ENCODE assay signal across 8 cellular contexts in genomic region chr22:46576556-46577351, GRCh38. TPM values are rescaled to one million over a fixed set of nuclear protein-coding genes. Genes with fewer than 3 reads are reported as not detected.
DNase-seq lines count a peak whose midpoint lies in the region; FAIRE-seq and TF ChIP-seq lines count a peak whose summit lies in the region.

No MANE protein-coding gene starts in this region.

- FAIRE-seq in RCC 7860 (lab: Jason Lieb, UNC), result no peak

- TF ChIP-seq POLR2A in vagina (IDR thresholded peaks at IDR 0.05), result no peak

- peaks cover 60 to 81% (median 77%) of the 10 kb centered on the region in 10 experiments for H3K4me1 ChIP-seq in BLaER1 treated with 17β-estradiol and CSF1 and Interleukin-3, amounts not matched to agents 10 nM and 100 nM
- H3K4me1 ChIP-seq in OCI-LY7 (ENCODE audit: insufficient read depth, low read length, poor library complexity, severe bottlenecking) (peaks cover 29% of the 10 kb centered on the region), vagina (peaks cover 55% of the 10 kb centered on the region)

- peaks cover 5% of the 10 kb centered on the region for H3K9me3 Mint-ChIP-seq in osteocyte (ENCODE audit: unreplicated experiment)

- peak overlapping the region; percentile 92 to 100 (median 98) for H3K4me2 ChIP-seq in BLaER1 treated with 17β-estradiol and CSF1 and Interleukin-3, amounts not matched to agents 10 nM and 100 nM
- H3K4me2 ChIP-seq in OCI-LY7 (ENCODE audit: low read length), result peak overlapping the region; percentile 82

- no peaks in the 10 kb centered on the region for H3K27me3 Mint-ChIP-seq in osteocyte (ENCODE audit: unreplicated experiment)

- H3K27ac Mint-ChIP-seq in osteocyte (ENCODE audit: unreplicated experiment), result no peak overlapping the region

- peak overlapping the region; percentile 84 to 96 (median 91) for H3K9ac ChIP-seq in BLaER1 treated with 17β-estradiol and CSF1 and Interleukin-3, amounts not matched to agents 10 nM and 100 nM

- H4K20me1 ChIP-seq in BLaER1 treated with 17β-estradiol and CSF1 and Interleukin-3, amounts not matched to agents 10 nM and 100 nM, result peaks cover 24 to 41% (median 36%) of the 10 kb centered on the region in 11 experiments; a peak in 20 of 22 replicates
- H4K20me1 ChIP-seq in OCI-LY7 (ENCODE audit: insufficient read depth, low read length), result no peaks in the 10 kb centered on the region

- H2AFZ ChIP-seq in OCI-LY7 (ENCODE audit: low read length), result 0 out of 2 replicates have a peak overlapping the region, but pooled peaks have one; percentile 9

- DNase-seq in GM20000 (ENCODE audit: low spot score) (peak; percentile 96), OCI-LY7 (ENCODE audit: low spot score) (peak; percentile 69), foreskin fibroblast (peak; percentile 50 to 82), osteocyte (ENCODE audit: extremely low spot score, unreplicated experiment) (no peak), vagina (ENCODE audit: extremely low spot score in 2 of 2) (no peak), RCC 7860 (ENCODE audit: low spot score) (no peak)
- DNase-seq in activated T-helper 9 cell treated with anti-CD3 and anti-CD28 coated beads, Interleukin-2, amount 50 U/mL, for 16 hours (ENCODE audit: low read depth), result peak; percentile 52

- TF ChIP-seq CTCF in GM20000 (IDR thresholded peaks at IDR 0.05; ENCODE audit: extremely low read depth, missing control alignments), result no peak
- no peak for TF ChIP-seq CTCF in OCI-LY7 (conservative IDR thresholded peaks at IDR 0.05; ENCODE audit: low read length)
- no peak for TF ChIP-seq CTCF in foreskin fibroblast (IDR thresholded peaks at IDR 0.05; ENCODE audit: low read depth, low read length)
- no peak for TF ChIP-seq CTCF in osteocyte (IDR thresholded peaks at IDR 0.05)
- no peak for TF ChIP-seq CTCF in vagina (IDR thresholded peaks at IDR 0.05)

- CTCF ChIA-PET in OCI-LY7 (lab: Charles Lee; ENCODE audit: unreplicated experiment), result no interaction called here

- BruUV-seq in OCI-LY7 (replicated peaks; lab: Mats Ljungman, UMichigan), result no TSS peak

- peaks cover 49% of the 10 kb centered on the region for H3K4me1 Mint-ChIP-seq in osteocyte (ENCODE audit: unreplicated experiment)

- peak overlapping the region; percentile 87 to 96 (median 89) for H3K4me3 ChIP-seq in BLaER1 treated with 17β-estradiol and CSF1 and Interleukin-3, amounts not matched to agents 10 nM and 100 nM
- H3K4me3 ChIP-seq in OCI-LY7 (ENCODE audit: low read depth, low read length, poor library complexity, severe bottlenecking) (peak overlapping the region; percentile 66), foreskin fibroblast (ENCODE audit: low read depth in 1 of 2, low read length in 2 of 2) (peak overlapping the region; percentile 58 to 69), vagina (peak overlapping the region; percentile 63 to 65)

- 0 out of 22 replicates have a peak, but pooled peaks cover 0 to 4% (median 0%) of the 10 kb centered on the region in 11 experiments for H3K36me3 ChIP-seq in BLaER1 treated with 17β-estradiol and CSF1 and Interleukin-3, amounts not matched to agents 10 nM and 100 nM
- H3K36me3 ChIP-seq in OCI-LY7 (ENCODE audit: insufficient read depth, low read length), result no peaks in the 10 kb centered on the region
- no peaks in the 10 kb centered on the region for H3K36me3 ChIP-seq in vagina

- intact Hi-C loops in OCI-LY7 (cut with micrococcal nuclease; ENCODE audit: unreplicated experiment) (no loop called here), vagina (cut with DNase I) (loop anchor here (5.0 kb wide), 1 partner anchor 161 kb away; the partner anchor contains the start of gene CERK)

- H3K9me2 ChIP-seq in OCI-LY7 (ENCODE audit: insufficient read depth, low read length), result no peaks in the 10 kb centered on the region

- peaks cover 0 to 9% (median 0%) of the 10 kb centered on the region in 11 experiments; a peak in 3 of 22 replicates for H3K27me3 ChIP-seq in BLaER1 treated with 17β-estradiol and CSF1 and Interleukin-3, amounts not matched to agents 10 nM and 100 nM
- no peaks in the 10 kb centered on the region for H3K27me3 ChIP-seq in vagina

- POLR2A ChIA-PET in OCI-LY7 (lab: Charles Lee), result interaction anchor here (1.0 kb wide), 1 partner anchor 11 kb away, joined by 5 read pairs; no protein-coding TSS in a partner anchor

- H3K36me3 Mint-ChIP-seq in osteocyte (ENCODE audit: unreplicated experiment), result no peaks in the 10 kb centered on the region

- H3K27ac ChIP-seq in BLaER1 treated with 17β-estradiol and CSF1 and Interleukin-3, amounts not matched to agents 10 nM and 100 nM, result peak overlapping the region; percentile 80 to 89 (median 86)
- no peak overlapping the region for H3K27ac ChIP-seq in OCI-LY7 (ENCODE audit: low read depth, low read length, poor library complexity, severe bottlenecking)
- peak overlapping the region; percentile 70 for H3K27ac ChIP-seq in vagina

- no peaks in the 10 kb centered on the region for H3K79me2 ChIP-seq in OCI-LY7 (ENCODE audit: insufficient read depth, low read depth, low read length)

- H3K9me3 ChIP-seq in BLaER1 treated with 17β-estradiol and CSF1 and Interleukin-3, amounts not matched to agents 10 nM and 100 nM (replicated peaks in 1 of 11), result peaks cover 7 to 14% (median 12%) of the 10 kb centered on the region in 11 experiments
- H3K9me3 ChIP-seq in OCI-LY7 (ENCODE audit: low read length) (0 out of 2 replicates have a peak, but pooled peaks cover 3% of the 10 kb centered on the region), vagina (no peaks in the 10 kb centered on the region)

- peak overlapping the region; percentile 73 for H3K4me3 Mint-ChIP-seq in osteocyte (ENCODE audit: unreplicated experiment)

RNA-seq across cellular contexts. Expression of gene CELSR1, which starts 39.3 kb away (rescaled TPM):
- total RNA-seq in OCI-LY7 (2014; rRNA removed; shearing (Covaris generic)), result 3.9 and 5.2 TPM in 2 replicates
- total RNA-seq in OCI-LY7 (2022) (3.7 and 4.9 TPM in 2 replicates), osteocyte (15.9 and 16.0 TPM in 2 replicates), vagina (32.9 TPM)

RNA-seq across cellular contexts. Expression of gene GRAMD4, which starts 43.4 kb away (rescaled TPM):
- total RNA-seq in OCI-LY7 (2014; rRNA removed; shearing (Covaris generic)), result 40.7 and 52.4 TPM in 2 replicates
- 32.8 and 46.9 TPM in 2 replicates for total RNA-seq in OCI-LY7 (2022)
- total RNA-seq in osteocyte, result 37.4 and 44.5 TPM in 2 replicates
- 28.7 TPM for total RNA-seq in vagina

Comparison
In these comparisons a context has a peak if more than half of its experiments do, and no peak if none do; other contexts are left out.
1. DNase-seq: peak in GM20000 (single experiment), OCI-LY7 (single experiment), activated T-helper 9 cell treated with anti-CD3 and anti-CD28 coated beads, Interleukin-2, amount 50 U/mL, for 16 hours (single experiment) and foreskin fibroblast (2 of 2); none in osteocyte (single experiment), vagina (0 of 2) and RCC 7860 (single experiment).
2. Peak in every context shown above with its lines, with median percentiles within 50 percentile points of each other: H3K4me3 ChIP-seq.